Comparison of ENCODE assay signal across 8 cellular contexts in the genomic region with DNA sequence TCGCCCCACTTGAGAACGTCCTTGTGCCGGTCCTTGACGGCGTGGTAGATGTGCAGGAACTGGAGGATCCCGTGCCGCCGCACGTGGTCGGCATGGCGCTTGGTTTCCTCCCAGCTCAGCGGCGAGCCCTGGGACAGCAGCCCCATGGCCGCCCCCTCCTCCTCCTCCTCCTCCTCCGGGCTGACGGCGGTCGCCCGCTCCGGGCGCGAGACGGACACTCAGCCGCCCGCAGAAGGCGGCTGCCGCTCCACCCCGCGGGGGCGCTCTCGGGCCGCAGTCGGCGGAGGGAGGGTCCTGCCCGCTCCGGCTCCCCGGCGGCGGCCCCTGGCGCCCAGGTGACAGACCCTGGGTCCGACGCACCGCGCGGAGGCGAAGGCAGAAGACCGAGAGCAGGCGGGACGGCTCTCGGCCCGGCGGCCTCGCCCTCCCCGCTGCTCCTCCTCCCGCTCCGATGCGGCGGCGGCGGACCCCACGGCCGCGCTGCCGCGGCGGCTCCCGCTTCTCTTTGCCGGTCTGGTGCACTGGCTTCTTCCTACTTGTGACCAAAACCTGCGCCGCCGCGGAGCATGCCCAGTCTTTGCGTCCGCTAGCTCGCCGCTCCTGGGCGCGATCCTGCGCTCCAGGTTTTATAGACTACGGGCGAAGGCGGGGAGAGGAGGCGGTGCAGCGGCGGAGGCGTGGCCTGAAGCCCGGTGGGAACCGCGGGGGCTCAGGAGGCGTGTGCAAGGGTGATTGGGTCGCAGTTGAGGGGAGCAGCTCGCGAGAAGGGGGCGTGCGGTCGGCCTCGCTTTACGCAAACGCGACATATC. TPM values are rescaled to one million over a fixed set of nuclear protein-coding genes. Genes with fewer than 3 reads are reported as not detected.
DNase-seq lines count a peak whose midpoint lies in the region; ATAC-seq, FAIRE-seq and TF ChIP-seq lines count a peak whose summit lies in the region.

GCLC (minus strand) TSS at position 602 of the 809 bp plus-strand sequence; CDS start at position 146, 456 bp downstream.

- H3K27ac ChIP-seq in BLaER1 treated with 17β-estradiol and CSF1 and Interleukin-3, amounts not matched to agents 10 nM and 100 nM: peak within 1 kb of the TSS; percentile 79 to 93 (median 89)
- peak within 1 kb of the TSS; percentile 87 to 91 for H3K27ac ChIP-seq in left lung

- intact Hi-C loops in left lung (cut with DNase I): loop anchor here in 1 of 2 donors (10.0 kb wide), 1 partner anchor 110 kb away; no protein-coding TSS in a partner anchor

- H3K4me3 ChIP-seq in BLaER1 treated with 17β-estradiol and CSF1 and Interleukin-3, amounts not matched to agents 10 nM and 100 nM: peak within 1 kb of the TSS; percentile 77 to 96 (median 94)
- peak within 1 kb of the TSS; percentile 73 to 74 for H3K4me3 ChIP-seq in left lung

- no peaks in the 10 kb centered on the region; a peak in 1 of 22 replicates for H3K9me3 ChIP-seq in BLaER1 treated with 17β-estradiol and CSF1 and Interleukin-3, amounts not matched to agents 10 nM and 100 nM (replicated peaks in 1 of 11)
- no peaks in the 10 kb centered on the region for H3K9me3 ChIP-seq in left lung

- peaks cover 0 to 47% (median 31%) of the 10 kb centered on the region in 11 experiments; a peak in 13 of 22 replicates for H4K20me1 ChIP-seq in BLaER1 treated with 17β-estradiol and CSF1 and Interleukin-3, amounts not matched to agents 10 nM and 100 nM

- H3K27me3 Mint-ChIP-seq in activated CD4-positive, alpha-beta T cell treated with anti-CD3 and anti-CD28 coated beads, Interleukin-2, amount 10 ng/mL, durations not matched to agents 7 days and 5 days: peaks cover 16% of the 10 kb centered on the region

- H3K4me3 Mint-ChIP-seq in activated CD4-positive, alpha-beta T cell treated with anti-CD3 and anti-CD28 coated beads, Interleukin-2, amount 10 ng/mL, durations not matched to agents 7 days and 5 days: peak within 1 kb of the TSS; percentile 94

- H3K36me3 ChIP-seq in BLaER1 treated with 17β-estradiol and CSF1 and Interleukin-3, amounts not matched to agents 10 nM and 100 nM: peaks cover 0 to 22% (median 9%) of the 10 kb centered on the region in 11 experiments; a peak in 17 of 22 replicates
- no peaks in the 10 kb centered on the region for H3K36me3 ChIP-seq in left lung

- H3K9me3 Mint-ChIP-seq in activated CD4-positive, alpha-beta T cell treated with anti-CD3 and anti-CD28 coated beads, Interleukin-2, amount 10 ng/mL, durations not matched to agents 7 days and 5 days: peaks cover 1% of the 10 kb centered on the region

- POLR2A ChIA-PET in activated CD4-positive, alpha-beta T cell treated with anti-CD3 and anti-CD28 coated beads, Interleukin-2, amount 10 ng/mL, durations not matched to agents 7 days and 5 days (lab: Charles Lee): no interaction called here

- H3K36me3 Mint-ChIP-seq in activated CD4-positive, alpha-beta T cell treated with anti-CD3 and anti-CD28 coated beads, Interleukin-2, amount 10 ng/mL, durations not matched to agents 7 days and 5 days (ENCODE audit: low read depth): peaks cover 10% of the 10 kb centered on the region

- H3K27me3 ChIP-seq in BLaER1 treated with 17β-estradiol and CSF1 and Interleukin-3, amounts not matched to agents 10 nM and 100 nM: no peaks in the 10 kb centered on the region
- peaks cover 0 to 21% of the 10 kb centered on the region in 2 donors for H3K27me3 ChIP-seq in left lung

- TF ChIP-seq CTCF in left lung (IDR thresholded peaks at IDR 0.05): peak; percentile 61 to 67

- peaks cover 51% of the 10 kb centered on the region for H3K4me1 Mint-ChIP-seq in activated CD4-positive, alpha-beta T cell treated with anti-CD3 and anti-CD28 coated beads, Interleukin-2, amount 10 ng/mL, durations not matched to agents 7 days and 5 days

- H3K27ac Mint-ChIP-seq in activated CD4-positive, alpha-beta T cell treated with anti-CD3 and anti-CD28 coated beads, Interleukin-2, amount 10 ng/mL, durations not matched to agents 7 days and 5 days: peak within 1 kb of the TSS; percentile 95

- peak within 1 kb of the TSS; percentile 85 to 95 (median 91) for H3K9ac ChIP-seq in BLaER1 treated with 17β-estradiol and CSF1 and Interleukin-3, amounts not matched to agents 10 nM and 100 nM

- H3K4me2 ChIP-seq in BLaER1 treated with 17β-estradiol and CSF1 and Interleukin-3, amounts not matched to agents 10 nM and 100 nM: peak within 1 kb of the TSS; percentile 83 to 97 (median 87)

- CTCF ChIA-PET in activated CD4-positive, alpha-beta T cell treated with anti-CD3 and anti-CD28 coated beads, Interleukin-2, amount 10 ng/mL, durations not matched to agents 7 days and 5 days (lab: Charles Lee): interaction anchor here (0.8 to 1.9 kb wide), 5 partner anchors 10 to 97 kb away, joined by 3 to 6 read pairs (median 4); no protein-coding TSS in a partner anchor

- DNase-seq in GM19239 (ENCODE audit: insufficient read length, low spot score) (peak; percentile 75), NCI-H524 treated with DMSO at 0.1 percent for 48 hours (lab: John Stamatoyannopoulos, UW) (peak; percentile 67), dedifferentiated amniotic fluid mesenchymal stem cell (ENCODE audit: extremely low spot score) (peak; percentile 93), left lung (peak; percentile 92 to 96)
- peak; percentile 88 for DNase-seq in activated CD4-positive, alpha-beta T cell treated with anti-CD3 and anti-CD28 coated beads, Interleukin-2, amount 10 ng/mL, durations not matched to agents 7 days and 5 days
- DNase-seq in stimulated activated CD4-positive, alpha-beta T cell treated with anti-CD3 and anti-CD28 coated beads, Interleukin-2, amount 100 ng/mL, for 48 hours: peak; percentile 82 to 83

- H3K4me1 ChIP-seq in BLaER1 treated with 17β-estradiol and CSF1 and Interleukin-3, amounts not matched to agents 10 nM and 100 nM: peaks cover 28 to 71% (median 35%) of the 10 kb centered on the region in 10 experiments
- peaks cover 0 to 39% of the 10 kb centered on the region in 2 donors for H3K4me1 ChIP-seq in left lung

- ATAC-seq in HG03457 (IDR thresholded peaks at IDR 0.05; ENCODE audit: unreplicated experiment) (peak; percentile 57), left lung (peak; percentile 76)

- FAIRE-seq in GM19239 (lab: Jason Lieb, UNC): peak; percentile 93

RNA-seq across cellular contexts. Expression of gene GCLC, which starts in this region (rescaled TPM):
- total RNA-seq in activated CD4-positive, alpha-beta T cell treated with anti-CD3 and anti-CD28 coated beads, Interleukin-2, amount 10 ng/mL, durations not matched to agents 7 days and 5 days: 10 to 100 TPM; 21.0 to 23.8 TPM
- 10 to 100 TPM; 20.8 to 23.2 TPM for total RNA-seq in left lung

Comparison
In these comparisons a context has a peak if more than half of its experiments do, and no peak if none do; other contexts are left out.
1. Peak in every context shown above with its lines: DNase-seq, ATAC-seq, H3K4me3 ChIP-seq and H3K27ac ChIP-seq.